In genomic region chr14:100159107-100159864, GRCh38 we compare ENCODE assay signal across 8 cellular contexts. TPM values are rescaled to one million over a fixed set of nuclear protein-coding genes. Genes with fewer than 3 reads are reported as not detected.
DNase-seq lines count a peak whose midpoint lies in the region; ATAC-seq, FAIRE-seq and TF ChIP-seq lines count a peak whose summit lies in the region.

Gene DEGS2 (minus strand): TSS chr14:100159645. CDS start chr14:100159587, 58 bp downstream.

- intact Hi-C loops in HepG2 (cut with micrococcal nuclease; ENCODE audit: unreplicated experiment) = no loop called here

- no TSS peak for BruUV-seq in HepG2 (replicated peaks; lab: Mats Ljungman, UMichigan)

- H3K79me2 ChIP-seq in HepG2 (ENCODE audit: insufficient read depth, low read length) = no peaks in the 10 kb centered on the region

- H3K4me3 Mint-ChIP-seq in activated naive CD8-positive, alpha-beta T cell treated with anti-CD3 and anti-CD28 coated beads, Interleukin-2, amount 50 U/mL, for 24 hours = peak within 1 kb of the TSS; percentile 62

- WGBS in HepG2 (ENCODE audit: low lambda C conversion rate) = no CpG with 5 or more reads among the region's 93 CpGs

- peaks cover 6% of the 10 kb centered on the region for H3K9me3 Mint-ChIP-seq in activated naive CD8-positive, alpha-beta T cell treated with anti-CD3 and anti-CD28 coated beads, Interleukin-2, amount 50 U/mL, for 24 hours

- no peaks in the 10 kb centered on the region for H4K20me1 ChIP-seq in HepG2 (ENCODE audit: insufficient read depth, low read length)

- no peak for FAIRE-seq in HepG2 (lab: Jason Lieb, UNC)

- H3K4me3 ChIP-seq in GM12864 (ENCODE audit: low read depth, low read length) = peak within 1 kb of the TSS; percentile 46
- peak within 1 kb of the TSS in 2 of 3 experiments; percentile 54 to 60; a peak in 3 of 6 replicates for H3K4me3 ChIP-seq in HepG2 (replicated peaks in 1 of 3; ENCODE audit: insufficient read depth in 1 of 3, low read depth in 2 of 3, low read length in 3 of 3)
- H3K4me3 ChIP-seq in brain microvascular endothelial cell (ENCODE audit: low read depth, low read length) = no peak within 1 kb of the TSS

- H3K36me3 ChIP-seq in HepG2 (replicated peaks in 1 of 2; ENCODE audit: control insufficient read depth in 1 of 2, insufficient read depth in 2 of 2, low read length in 2 of 2) (no peaks in the 10 kb centered on the region), brain microvascular endothelial cell (replicated peaks) (no peaks in the 10 kb centered on the region)

- H3K4me1 ChIP-seq in HepG2 (ENCODE audit: insufficient read depth, low read length) = peaks cover 31% of the 10 kb centered on the region

- H3K36me3 Mint-ChIP-seq in activated naive CD8-positive, alpha-beta T cell treated with anti-CD3 and anti-CD28 coated beads, Interleukin-2, amount 50 U/mL, for 24 hours (ENCODE audit: low read depth) = peaks cover 4% of the 10 kb centered on the region

- TF ChIP-seq POLR2A in HepG2 (IDR thresholded peaks at IDR 0.05; ENCODE audit: insufficient read depth in 1 of 2, low read depth in 2 of 2, low read length in 2 of 2) = no peak

- in situ Hi-C loops in HepG2 (cut with HindIII; ENCODE audit: extremely low pct_ligation_motif_present, low pct_unique_long_range_greater_than_20kb) = no loop called here
- in situ Hi-C loops in brain microvascular endothelial cell (cut with HindIII; ENCODE audit: low pct_ligation_motif_present, low sequenced_read_pairs) = no loop called here

- H3K27me3 ChIP-seq in HepG2 (ENCODE audit: control insufficient read depth in 1 of 2, insufficient read depth in 2 of 2, low read length in 2 of 2) (peaks cover 8 to 40% of the 10 kb centered on the region in 2 experiments; a peak in 4 of 5 replicates), brain microvascular endothelial cell (replicated peaks) (peaks cover 29% of the 10 kb centered on the region)

- TF ChIP-seq EP300 in HepG2 (IDR thresholded peaks at IDR 0.05; ENCODE audit: low read depth in 2 of 2, low read length in 2 of 2) = no peak
- TF ChIP-seq EP300 in HepG2 (CRISPR knock-in tag; IDR thresholded peaks at IDR 0.05; ENCODE audit: borderline replicate concordance) = no peak

- H3K27me3 Mint-ChIP-seq in activated naive CD8-positive, alpha-beta T cell treated with anti-CD3 and anti-CD28 coated beads, Interleukin-2, amount 50 U/mL, for 24 hours = peaks cover 16% of the 10 kb centered on the region

- H2AFZ ChIP-seq in HepG2 (ENCODE audit: low read length) = no peak within 1 kb of the TSS

- H3K4me2 ChIP-seq in HepG2 (ENCODE audit: low read depth, low read length) = peak within 1 kb of the TSS; percentile 65

- H3K27ac Mint-ChIP-seq in activated naive CD8-positive, alpha-beta T cell treated with anti-CD3 and anti-CD28 coated beads, Interleukin-2, amount 50 U/mL, for 24 hours = no peak within 1 kb of the TSS

- H3K9me3 ChIP-seq in HepG2 (ENCODE audit: low read length) = peaks cover 9% of the 10 kb centered on the region

- H3K9ac ChIP-seq in HepG2 (ENCODE audit: insufficient read depth, low read depth, low read length) = no peak within 1 kb of the TSS

- no peak within 1 kb of the TSS for H3K27ac ChIP-seq in RWPE1
- H3K27ac ChIP-seq in HepG2 (ENCODE audit: extremely low read length, insufficient read depth, low read length) = no peak within 1 kb of the TSS
- H3K27ac ChIP-seq in brain microvascular endothelial cell = no peak within 1 kb of the TSS

- peaks cover 6% of the 10 kb centered on the region for H3K4me1 Mint-ChIP-seq in activated naive CD8-positive, alpha-beta T cell treated with anti-CD3 and anti-CD28 coated beads, Interleukin-2, amount 50 U/mL, for 24 hours

- TF ChIP-seq RAD21 in HepG2 (CRISPR knock-in tag; IDR thresholded peaks at IDR 0.05) = no peak

- CTCF ChIA-PET in RWPE1 (lab: Yijun Ruan, JAX) (interaction anchor here (0.6 to 0.7 kb wide), 3 partner anchors 32 to 1469 kb away, joined by 3 to 6 read pairs (median 3); no protein-coding TSS in a partner anchor), HepG2 (lab: Yijun Ruan, JAX; ENCODE audit: low intra/inter-chr PET ratio, low total read pairs) (no interaction called here)

- TF ChIP-seq CTCF in GM12864 (IDR thresholded peaks at IDR 0.05; ENCODE audit: low read depth, low read length, missing control alignments) (no peak), RWPE1 (conservative IDR thresholded peaks at IDR 0.05; ENCODE audit: low read depth) (no peak), HepG2 (CRISPR knock-in tag; IDR thresholded peaks at IDR 0.05) (no peak), brain microvascular endothelial cell (IDR thresholded peaks at IDR 0.05; ENCODE audit: low read depth, low read length, missing control alignments) (no peak)

- POLR2A ChIA-PET in RWPE1 (lab: Yijun Ruan, JAX; ENCODE audit: low non-redundant PET) = no interaction called here
- POLR2A ChIA-PET in HepG2 (lab: Yijun Ruan, JAX) = no interaction called here

- DNase-seq in GM12864 (ENCODE audit: low read depth) (no peak), RWPE1 (ENCODE audit: low spot score) (peak; percentile 61), HepG2 (ENCODE audit: low spot score) (no peak), brain microvascular endothelial cell (no peak), OCI-M2 (lab: John Stamatoyannopoulos, UW; ENCODE audit: unreplicated experiment) (no peak)
- DNase-seq in activated naive CD8-positive, alpha-beta T cell treated with anti-CD3 and anti-CD28 coated beads, Interleukin-2, amount 50 U/mL, for 24 hours = peak; percentile 67
- DNase-seq in stimulated activated CD4-positive, alpha-beta T cell treated with anti-CD3 and anti-CD28 coated beads, TNF-alpha, amount 100 ng/mL, for 48 hours (ENCODE audit: low read depth in 3 of 3) = peak; percentile 34 to 68 (median 39)

- ATAC-seq in HG02623 (IDR thresholded peaks at IDR 0.05; ENCODE audit: unreplicated experiment) (peak; percentile 42), HepG2 (peak; percentile 33)
- ATAC-seq in activated naive CD8-positive, alpha-beta T cell treated with anti-CD3 and anti-CD28 coated beads, Interleukin-2, amount 50 U/mL, for 24 hours = peak; percentile 75

TF ChIP-seq in HepG2, 621 proteins besides CTCF, POLR2A, EP300 and RAD21 (continues in another document):
- TF ChIP-seq ZNF605 (CRISPR knock-in tag; IDR thresholded peaks at IDR 0.05) = no peak

RNA-seq across cellular contexts. Expression of gene DEGS2, which starts in this region (rescaled TPM):
- 0.09 TPM in 1 of 2 replicates, not detected in the other for total RNA-seq in HepG2 (2016; rRNA removed; fragmentation: Illumina TruSeq; extraction: Trizol)
- 0.18 and 0.30 TPM in 2 replicates for total RNA-seq in HepG2 (2016; cell fraction: cytosol; rRNA removed; fragmentation: Illumina TruSeq; extraction: Trizol; ENCODE audit: low read depth)
- total RNA-seq in HepG2 (2016; cell fraction: insoluble cytoplasmic fraction; rRNA removed; fragmentation: Illumina TruSeq; extraction: Trizol) = 0.04 TPM in 2 replicates
- 0.07 and 0.19 TPM in 2 replicates for total RNA-seq in HepG2 (2016; cell fraction: membrane; rRNA removed; fragmentation: Illumina TruSeq; extraction: Trizol)
- total RNA-seq in HepG2 (2016; cell fraction: nucleus; rRNA removed; fragmentation: Illumina TruSeq; extraction: Trizol) = 0.12 and 0.28 TPM in 2 replicates
- polyA plus RNA-seq in HepG2 (2011; rRNA removed) = 0.09 and 0.14 TPM in 2 replicates
- 0.15 and 0.30 TPM in 2 replicates for polyA plus RNA-seq in HepG2 (2011; cell fraction: cytosol; rRNA removed)
- polyA plus RNA-seq in HepG2 (2011; cell fraction: nucleus; rRNA removed) = 1.6 and 2.0 TPM in 2 replicates
- 0.25 and 0.91 TPM in 2 replicates for polyA plus RNA-seq in HepG2 (2012)
- polyA plus RNA-seq in HepG2 (2016; cell fraction: cytosol; fragmentation: Illumina TruSeq; extraction: Trizol; ENCODE audit: low read depth) = not detected in 2 replicates
- polyA plus RNA-seq in HepG2 (2016; cell fraction: insoluble cytoplasmic fraction; fragmentation: Illumina TruSeq; extraction: Trizol; ENCODE audit: low read depth) = 0.07 TPM in 1 of 2 replicates, not detected in the other
- not detected in 2 replicates for polyA plus RNA-seq in HepG2 (2016; cell fraction: membrane; fragmentation: Illumina TruSeq; extraction: Trizol; ENCODE audit: low read depth)
- 0.22 TPM in 1 of 2 replicates, not detected in the other for polyA plus RNA-seq in HepG2 (2016; cell fraction: nucleus; fragmentation: Illumina TruSeq; extraction: Trizol; ENCODE audit: insufficient read depth, low read depth)
- 0.30 and 1.6 TPM in 2 replicates for polyA minus RNA-seq in HepG2 (2011; rRNA and poly(A)+ RNA removed; ENCODE audit: low replicate concordance)
- 0.26 and 0.30 TPM in 2 replicates for polyA minus RNA-seq in HepG2 (2011; cell fraction: cytosol; rRNA and poly(A)+ RNA removed)
- polyA minus RNA-seq in HepG2 (2011; cell fraction: nucleus; rRNA and poly(A)+ RNA removed) = 0.37 and 0.90 TPM in 2 replicates

Comparison
In these comparisons a context has a peak if more than half of its experiments do, and no peak if none do; other contexts are left out.
1. DNase-seq: peak in RWPE1 (single experiment), activated naive CD8-positive, alpha-beta T cell treated with anti-CD3 and anti-CD28 coated beads, Interleukin-2, amount 50 U/mL, for 24 hours (single experiment) and stimulated activated CD4-positive, alpha-beta T cell treated with anti-CD3 and anti-CD28 coated beads, TNF-alpha, amount 100 ng/mL, for 48 hours (3 of 3); none in GM12864 (single experiment), HepG2 (single experiment), brain microvascular endothelial cell (single experiment) and OCI-M2 (single experiment).
2. Peak in every context shown above with its lines, with median percentiles within 50 percentile points of each other: ATAC-seq.